In the genomic region with DNA sequence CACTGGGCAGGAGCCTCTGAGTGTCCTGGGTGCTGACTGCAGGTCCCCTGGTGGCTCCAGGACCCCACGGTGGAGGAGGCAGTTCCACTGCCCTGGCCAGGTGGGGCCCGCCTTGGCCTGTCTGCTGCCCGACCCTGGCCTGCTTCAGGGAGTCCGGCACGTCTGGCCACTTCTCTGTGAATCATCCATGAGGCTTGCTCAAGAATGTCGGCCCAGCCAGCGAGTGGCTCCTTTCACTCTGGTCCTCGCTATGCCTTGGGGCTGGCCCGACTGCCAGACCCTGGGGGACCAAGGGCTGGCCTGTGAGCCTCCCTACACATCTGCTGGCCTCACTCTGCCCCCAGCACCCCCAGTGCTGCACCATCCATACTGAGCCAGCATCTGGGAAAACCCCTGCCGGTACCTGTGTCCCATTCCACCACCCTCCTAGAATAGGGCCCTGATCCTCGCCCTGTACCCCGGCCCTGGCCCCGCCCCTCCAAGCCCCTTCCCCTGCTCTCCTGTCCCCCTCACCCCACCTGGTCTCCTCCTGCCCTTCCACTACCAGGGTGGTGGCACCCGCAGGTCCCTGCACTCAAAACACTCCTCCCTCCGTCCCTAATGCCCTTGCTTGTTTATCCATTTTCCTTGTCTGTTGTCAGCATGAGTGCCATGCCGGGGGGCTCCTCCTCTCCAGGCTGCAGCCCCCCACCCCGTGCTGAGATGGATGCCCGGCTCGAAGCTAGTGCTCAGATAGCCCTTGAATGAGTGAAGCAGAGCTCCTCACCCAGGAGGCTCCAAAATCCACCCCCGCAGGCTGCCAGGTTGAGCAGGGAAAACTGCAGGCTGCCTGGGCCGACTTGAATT, we compare ENCODE assay signal across 11 cellular contexts. TPM values are rescaled to one million over a fixed set of nuclear protein-coding genes. Genes with fewer than 3 reads are reported as not detected.
A peak's percentile ranks its signal among the peaks of the same experiment; 100 is the strongest.
DNase-seq lines count a peak whose midpoint lies in the region; ATAC-seq, FAIRE-seq and TF ChIP-seq lines count a peak whose summit lies in the region.
"Had no signal": no experiment of that assay in that cellular context is flagged by ENCODE, and none has a peak within 500 bp of the region (broad histone marks: within the 10 kb centered on the region; RNA-seq: fewer than 3 reads in every experiment).

No MANE protein-coding gene starts in this region.

- peak overlapping the region; percentile 75 for H3K27ac ChIP-seq in astrocyte (ENCODE audit: low read depth, low read length)
- peak overlapping the region in 3 of 5 donors; percentile 53 to 67 (median 61) for H3K27ac ChIP-seq in stomach

- H3K4me2 ChIP-seq in astrocyte (ENCODE audit: low read length): peak overlapping the region; percentile 59

- H3K4me3 Mint-ChIP-seq in activated CD4-positive, alpha-beta T cell treated with anti-CD3 and anti-CD28 coated beads, Interleukin-2, amount 10 ng/mL, durations not matched to agents 7 days and 5 days: no peak overlapping the region
- no peak overlapping the region for H3K4me3 Mint-ChIP-seq in activated CD4-positive, alpha-beta T cell treated with anti-CD3 and anti-CD28 coated beads for 36 hours
- H3K4me3 Mint-ChIP-seq in astrocyte (ENCODE audit: unreplicated experiment): no peak overlapping the region

- TF ChIP-seq EP300 in stomach (IDR thresholded peaks at IDR 0.05): no peak

- H3K36me3 Mint-ChIP-seq in activated CD4-positive, alpha-beta T cell treated with anti-CD3 and anti-CD28 coated beads, Interleukin-2, amount 10 ng/mL, durations not matched to agents 7 days and 5 days (ENCODE audit: low read depth): peaks cover 19% of the 10 kb centered on the region
- peaks cover 12% of the 10 kb centered on the region for H3K36me3 Mint-ChIP-seq in activated CD4-positive, alpha-beta T cell treated with anti-CD3 and anti-CD28 coated beads for 36 hours (ENCODE audit: low read depth)
- H3K36me3 Mint-ChIP-seq in astrocyte (ENCODE audit: low read depth, unreplicated experiment): peaks cover 3% of the 10 kb centered on the region

- H3K36me3 ChIP-seq in astrocyte (ENCODE audit: insufficient read depth, low read length) (no peaks in the 10 kb centered on the region), stomach (peaks cover 0 to 81% (median 41%) of the 10 kb centered on the region in 4 donors)

- H4K20me1 ChIP-seq in astrocyte (ENCODE audit: insufficient read depth, low read length): no peaks in the 10 kb centered on the region

- H3K4me3 ChIP-seq in astrocyte (ENCODE audit: insufficient read depth, low read depth, low read length) (no peak overlapping the region), stomach (no peak overlapping the region)

- H3K9me3 Mint-ChIP-seq in activated CD4-positive, alpha-beta T cell treated with anti-CD3 and anti-CD28 coated beads, Interleukin-2, amount 10 ng/mL, durations not matched to agents 7 days and 5 days: no peaks in the 10 kb centered on the region
- no peaks in the 10 kb centered on the region for H3K9me3 Mint-ChIP-seq in activated CD4-positive, alpha-beta T cell treated with anti-CD3 and anti-CD28 coated beads for 36 hours (ENCODE audit: low read depth)
- H3K9me3 Mint-ChIP-seq in astrocyte (ENCODE audit: unreplicated experiment): no peaks in the 10 kb centered on the region

- no peak for TF ChIP-seq POLR2A in stomach (IDR thresholded peaks at IDR 0.05)

- POLR2A ChIA-PET in activated CD4-positive, alpha-beta T cell treated with anti-CD3 and anti-CD28 coated beads, Interleukin-2, amount 10 ng/mL, durations not matched to agents 7 days and 5 days (lab: Charles Lee): no interaction called here
- POLR2A ChIA-PET in activated CD4-positive, alpha-beta T cell treated with anti-CD3 and anti-CD28 coated beads for 36 hours (lab: Charles Lee): no interaction called here

- H3K9me3 ChIP-seq in astrocyte (ENCODE audit: insufficient read depth, low read depth, low read length): no peaks in the 10 kb centered on the region
- no peaks in the 10 kb centered on the region for H3K9me3 ChIP-seq in stomach

- H3K79me2 ChIP-seq in astrocyte (ENCODE audit: insufficient read depth, low read length): no peaks in the 10 kb centered on the region

- H3K27ac Mint-ChIP-seq in activated CD4-positive, alpha-beta T cell treated with anti-CD3 and anti-CD28 coated beads, Interleukin-2, amount 10 ng/mL, durations not matched to agents 7 days and 5 days: peak overlapping the region; percentile 57
- H3K27ac Mint-ChIP-seq in activated CD4-positive, alpha-beta T cell treated with anti-CD3 and anti-CD28 coated beads for 36 hours: no peak overlapping the region
- H3K27ac Mint-ChIP-seq in astrocyte (ENCODE audit: unreplicated experiment): peak overlapping the region; percentile 62

- ATAC-seq in activated CD4-positive, alpha-beta T cell treated with anti-CD3 and anti-CD28 coated beads for 36 hours: no peak

- intact Hi-C loops in activated CD4-positive, alpha-beta T cell treated with anti-CD3 and anti-CD28 coated beads for 36 hours (cut with DNase I, micrococcal nuclease): no loop called here
- intact Hi-C loops in stomach (cut with DNase I; ENCODE audit: low total_unique reads): no loop called here

- no peaks in the 10 kb centered on the region for H3K27me3 Mint-ChIP-seq in activated CD4-positive, alpha-beta T cell treated with anti-CD3 and anti-CD28 coated beads, Interleukin-2, amount 10 ng/mL, durations not matched to agents 7 days and 5 days
- H3K27me3 Mint-ChIP-seq in activated CD4-positive, alpha-beta T cell treated with anti-CD3 and anti-CD28 coated beads for 36 hours: no peaks in the 10 kb centered on the region
- no peaks in the 10 kb centered on the region for H3K27me3 Mint-ChIP-seq in astrocyte (ENCODE audit: low read depth, unreplicated experiment)

- no peak for TF ChIP-seq CTCF in astrocyte (IDR thresholded peaks at IDR 0.05; ENCODE audit: insufficient read depth, low read depth, low read length)
- TF ChIP-seq CTCF in stomach (IDR thresholded peaks at IDR 0.05): no peak

- H3K4me1 ChIP-seq in astrocyte (ENCODE audit: insufficient read depth, low read length) (peaks cover 20% of the 10 kb centered on the region), stomach (peaks cover 9 to 25% (median 12%) of the 10 kb centered on the region in 4 donors)

- DNase-seq in activated CD4-positive, alpha-beta T cell treated with anti-CD3 and anti-CD28 coated beads, Interleukin-2, amount 10 ng/mL, durations not matched to agents 7 days and 5 days: no peak
- DNase-seq in activated CD4-positive, alpha-beta T cell treated with anti-CD3 and anti-CD28 coated beads for 36 hours: no peak
- peak; percentile 87 for DNase-seq in astrocyte (ENCODE audit: low read depth)
- peak; percentile 30 for DNase-seq in iPS-NIHi11 (ENCODE audit: low spot score)
- DNase-seq in stomach: no peak
- DNase-seq in nucleus accumbens (lab: John Stamatoyannopoulos, UW): no peak
- DNase-seq in C1 segment of cervical spinal cord (lab: John Stamatoyannopoulos, UW): no peak
- no peak for DNase-seq in foreskin melanocyte
- DNase-seq: activated CD4-positive, alpha-beta T cell treated with anti-CD3 and anti-CD28 coated beads, Interleukin-2, amount 50 U/mL, for 1 hour had no signal

- 58 to 66% (median 62%) methylated on average over 13 to 21 of the region's 21 CpGs for WGBS in stomach, 5 donors

- H3K4me1 Mint-ChIP-seq in activated CD4-positive, alpha-beta T cell treated with anti-CD3 and anti-CD28 coated beads, Interleukin-2, amount 10 ng/mL, durations not matched to agents 7 days and 5 days: no peaks in the 10 kb centered on the region
- no peaks in the 10 kb centered on the region for H3K4me1 Mint-ChIP-seq in activated CD4-positive, alpha-beta T cell treated with anti-CD3 and anti-CD28 coated beads for 36 hours
- H3K4me1 Mint-ChIP-seq in astrocyte (ENCODE audit: low read depth, unreplicated experiment): peaks cover 20% of the 10 kb centered on the region

- peak overlapping the region; percentile 51 for H2AFZ ChIP-seq in astrocyte (ENCODE audit: low read depth, low read length)

- no peaks in the 10 kb centered on the region for H3K27me3 ChIP-seq in astrocyte (ENCODE audit: insufficient read depth, low read length)
- H3K27me3 ChIP-seq in stomach: no peaks in the 10 kb centered on the region

- H3K9ac ChIP-seq in astrocyte (ENCODE audit: low read length): peak overlapping the region; percentile 65

- no peak for FAIRE-seq in astrocyte (lab: Jason Lieb, UNC)
- FAIRE-seq: A204.1, colon had no signal

- CTCF ChIA-PET in activated CD4-positive, alpha-beta T cell treated with anti-CD3 and anti-CD28 coated beads, Interleukin-2, amount 10 ng/mL, durations not matched to agents 7 days and 5 days (lab: Charles Lee): interaction anchor here (0.6 kb wide), 1 partner anchor 150 kb away, joined by 4 read pairs; no protein-coding TSS in a partner anchor
- CTCF ChIA-PET in activated CD4-positive, alpha-beta T cell treated with anti-CD3 and anti-CD28 coated beads for 36 hours (lab: Charles Lee): no interaction called here

RNA-seq across cellular contexts. Expression of gene ADCY7, which starts 35.5 kb away (rescaled TPM):
- total RNA-seq in activated CD4-positive, alpha-beta T cell treated with anti-CD3 and anti-CD28 coated beads, Interleukin-2, amount 10 ng/mL, durations not matched to agents 7 days and 5 days: 100 to 1,000 TPM; 197 to 255 TPM
- 10 to 100 TPM; 51.8 to 85.3 TPM for total RNA-seq in activated CD4-positive, alpha-beta T cell treated with anti-CD3 and anti-CD28 coated beads for 36 hours
- total RNA-seq in astrocyte (30.3 and 33.7 TPM in 2 replicates), stomach (100 to 1,000 TPM in 1 of 5 donors, 10 to 100 TPM in 4; 15.1 to 216 (median 33.3) TPM)
- polyA plus RNA-seq in stomach: 1 to 10 TPM in 2 of 3 donors, under 1 TPM in 1; 0.76 to 4.4 (median 3.7) TPM

Comparison
In these comparisons a context has a peak if more than half of its experiments do, and no peak if none do; other contexts are left out.
1. DNase-seq: peak in astrocyte (single experiment) and iPS-NIHi11 (single experiment); none in activated CD4-positive, alpha-beta T cell treated with anti-CD3 and anti-CD28 coated beads, Interleukin-2, amount 10 ng/mL, durations not matched to agents 7 days and 5 days (single experiment), activated CD4-positive, alpha-beta T cell treated with anti-CD3 and anti-CD28 coated beads for 36 hours (single experiment), stomach (single experiment), nucleus accumbens (0 of 56), C1 segment of cervical spinal cord (0 of 14) and foreskin melanocyte (single experiment).